ENCODE assay signal across 9 cellular contexts in the genomic region with DNA sequence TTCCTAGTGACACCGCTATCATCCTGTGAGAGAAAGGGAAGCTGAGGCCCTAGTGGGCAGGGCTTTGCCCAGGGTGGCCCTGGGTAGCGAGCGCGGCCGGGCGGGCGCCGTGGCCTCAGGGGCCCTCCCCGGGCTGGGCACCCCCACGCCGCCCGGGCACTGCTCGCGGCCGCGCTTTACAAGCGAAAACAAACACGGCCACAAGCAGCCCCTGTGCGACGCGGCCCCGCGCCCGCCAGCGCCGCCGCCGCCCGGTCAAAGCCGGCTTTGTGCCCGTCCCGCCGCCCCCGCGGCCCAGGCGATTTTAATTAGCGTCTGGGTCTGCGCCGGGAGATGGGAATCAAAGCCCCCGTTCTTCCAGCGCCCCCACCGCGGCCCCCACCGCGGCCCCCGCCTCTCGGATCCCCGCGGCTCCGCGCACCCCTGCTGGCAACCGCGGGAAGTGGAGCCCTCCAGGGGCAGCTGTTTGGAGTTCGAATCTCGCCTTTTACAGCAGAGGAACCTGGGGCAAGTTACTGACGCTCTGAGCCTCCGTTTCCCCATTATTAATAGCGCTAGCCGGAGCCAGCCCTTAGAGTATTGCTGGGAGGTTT. TPM values are rescaled to one million over a fixed set of nuclear protein-coding genes. Genes with fewer than 3 reads are reported as not detected.
DNase-seq lines count a peak whose midpoint lies in the region; ATAC-seq and TF ChIP-seq lines count a peak whose summit lies in the region.
"Had no signal": no experiment of that assay in that cellular context is flagged by ENCODE, and none has a peak within 500 bp of the region (broad histone marks: within the 10 kb centered on the region; RNA-seq: fewer than 3 reads in every experiment).

No MANE protein-coding gene starts in this region.

- peak; percentile 55 for TF ChIP-seq CTCF in CD14-positive monocyte (IDR thresholded peaks at IDR 0.05)
- peak; percentile 28 for TF ChIP-seq CTCF in parathyroid adenoma (IDR thresholded peaks at IDR 0.05)

- ATAC-seq in activated CD8-positive, alpha-beta T cell treated with anti-CD3 and anti-CD28 coated beads, Interleukin-2, amount 10 ng/mL, durations not matched to agents 7 days and 5 days = peak; percentile 40
- peak; percentile 45 to 64 for ATAC-seq in left cardiac atrium
- ATAC-seq in HG02642 (IDR thresholded peaks at IDR 0.05; ENCODE audit: poor library complexity, unreplicated experiment) = no peak
- no peak for ATAC-seq in GM21381 (IDR thresholded peaks at IDR 0.05; ENCODE audit: unreplicated experiment)
- no peak for ATAC-seq in HG03378 (IDR thresholded peaks at IDR 0.05; ENCODE audit: unreplicated experiment)

- DNase-seq in CD14-positive monocyte (ENCODE audit: low spot score) (peak; percentile 37), left cardiac atrium (peak; percentile 47), NCI-H345 (lab: John Stamatoyannopoulos, UW) (no peak)
- DNase-seq in activated CD8-positive, alpha-beta T cell treated with anti-CD3 and anti-CD28 coated beads, Interleukin-2, amount 10 ng/mL, durations not matched to agents 7 days and 5 days = no peak

- CTCF ChIA-PET in activated CD8-positive, alpha-beta T cell treated with anti-CD3 and anti-CD28 coated beads, Interleukin-2, amount 10 ng/mL, durations not matched to agents 7 days and 5 days (lab: Charles Lee) = interaction anchor here (0.7 to 2.2 kb wide), 2 partner anchors 19 to 231 kb away, joined by 3 to 6 read pairs; no protein-coding TSS in a partner anchor

- H3K27me3 Mint-ChIP-seq in CD14-positive monocyte (ENCODE audit: low read depth in 3 of 3) = peaks cover 21 to 23% (median 21%) of the 10 kb centered on the region in 3 donors
- peaks cover 23% of the 10 kb centered on the region for H3K27me3 Mint-ChIP-seq in activated CD8-positive, alpha-beta T cell treated with anti-CD3 and anti-CD28 coated beads, Interleukin-2, amount 10 ng/mL, durations not matched to agents 7 days and 5 days (ENCODE audit: low read depth)

- peaks cover 38% of the 10 kb centered on the region for H3K4me1 Mint-ChIP-seq in CD14-positive monocyte
- no peaks in the 10 kb centered on the region for H3K4me1 Mint-ChIP-seq in activated CD8-positive, alpha-beta T cell treated with anti-CD3 and anti-CD28 coated beads, Interleukin-2, amount 10 ng/mL, durations not matched to agents 7 days and 5 days (ENCODE audit: low read depth)

- no peaks in the 10 kb centered on the region for H3K4me1 ChIP-seq in parathyroid adenoma

- peaks cover 0 to 2% of the 10 kb centered on the region in 2 donors for H3K36me3 Mint-ChIP-seq in CD14-positive monocyte
- no peaks in the 10 kb centered on the region for H3K36me3 Mint-ChIP-seq in activated CD8-positive, alpha-beta T cell treated with anti-CD3 and anti-CD28 coated beads, Interleukin-2, amount 10 ng/mL, durations not matched to agents 7 days and 5 days (ENCODE audit: low read depth)

- H3K27ac Mint-ChIP-seq in CD14-positive monocyte = no peak overlapping the region
- H3K27ac Mint-ChIP-seq in activated CD8-positive, alpha-beta T cell treated with anti-CD3 and anti-CD28 coated beads, Interleukin-2, amount 10 ng/mL, durations not matched to agents 7 days and 5 days = no peak overlapping the region

- no peaks in the 10 kb centered on the region for H3K27me3 ChIP-seq in parathyroid adenoma (ENCODE audit: control insufficient read depth, insufficient read depth, low read length)

- H3K27ac ChIP-seq in parathyroid adenoma = no peak overlapping the region

- peak overlapping the region; percentile 59 for H2AFZ ChIP-seq in parathyroid adenoma

- peak overlapping the region in 1 of 2 donors; percentile 76 for H3K4me3 Mint-ChIP-seq in CD14-positive monocyte
- no peak overlapping the region for H3K4me3 Mint-ChIP-seq in activated CD8-positive, alpha-beta T cell treated with anti-CD3 and anti-CD28 coated beads, Interleukin-2, amount 10 ng/mL, durations not matched to agents 7 days and 5 days

- H3K9ac ChIP-seq in parathyroid adenoma = no peak overlapping the region

- H3K79me2 ChIP-seq in parathyroid adenoma = no peaks in the 10 kb centered on the region

- H3K36me3 ChIP-seq in parathyroid adenoma (ENCODE audit: control insufficient read depth, insufficient read depth, low read length) = no peaks in the 10 kb centered on the region

- no peak overlapping the region for H3K4me2 ChIP-seq in parathyroid adenoma (ENCODE audit: low read length)

- POLR2A ChIA-PET in activated CD8-positive, alpha-beta T cell treated with anti-CD3 and anti-CD28 coated beads, Interleukin-2, amount 10 ng/mL, durations not matched to agents 7 days and 5 days (lab: Charles Lee) = no interaction called here

- no peak overlapping the region for H3K4me3 ChIP-seq in parathyroid adenoma (ENCODE audit: low read depth, low read length)

- no peaks in the 10 kb centered on the region for H3K9me3 ChIP-seq in parathyroid adenoma (ENCODE audit: control insufficient read depth, low read length)

- H3K9me3 Mint-ChIP-seq in CD14-positive monocyte = peaks cover 0 to 4% (median 0%) of the 10 kb centered on the region in 7 donors
- no peaks in the 10 kb centered on the region for H3K9me3 Mint-ChIP-seq in activated CD8-positive, alpha-beta T cell treated with anti-CD3 and anti-CD28 coated beads, Interleukin-2, amount 10 ng/mL, durations not matched to agents 7 days and 5 days (ENCODE audit: insufficient read depth)

- intact Hi-C loops in CD14-positive monocyte (cut with micrococcal nuclease) (no loop called here), left cardiac atrium (cut with DNase I) (no loop called here)

RNA-seq across cellular contexts. Expression of gene CHRDL2, which starts 47.9 kb away (rescaled TPM):
- not detected for polyA plus RNA-seq in CD14-positive monocyte
- total RNA-seq in activated CD8-positive, alpha-beta T cell treated with anti-CD3 and anti-CD28 coated beads, Interleukin-2, amount 10 ng/mL, durations not matched to agents 7 days and 5 days = not detected
- total RNA-seq in left cardiac atrium = 10 to 100 TPM in 1 of 2 donors, 1 to 10 TPM in 1; 6.1 to 25.4 TPM
- total RNA-seq: activated CD8-positive, alpha-beta memory T cell treated with anti-CD3 and anti-CD28 coated beads for 36 hours had no signal

Comparison
In these comparisons a context has a peak if more than half of its experiments do, and no peak if none do; other contexts are left out.
1. DNase-seq: peak in CD14-positive monocyte (single experiment) and left cardiac atrium (single experiment); none in activated CD8-positive, alpha-beta T cell treated with anti-CD3 and anti-CD28 coated beads, Interleukin-2, amount 10 ng/mL, durations not matched to agents 7 days and 5 days (single experiment) and NCI-H345 (single experiment).
2. ATAC-seq: peak in activated CD8-positive, alpha-beta T cell treated with anti-CD3 and anti-CD28 coated beads, Interleukin-2, amount 10 ng/mL, durations not matched to agents 7 days and 5 days (single experiment) and left cardiac atrium (2 of 2); none in HG02642 (single experiment), GM21381 (single experiment) and HG03378 (single experiment).
3. RNA of gene CHRDL2, which starts 47.9 kb away (total RNA-seq): 6.1 to 25.4 TPM in left cardiac atrium; not detected in activated CD8-positive, alpha-beta T cell treated with anti-CD3 and anti-CD28 coated beads, Interleukin-2, amount 10 ng/mL, durations not matched to agents 7 days and 5 days; every median in the first group is over 4 times any median in the second.